7 cellular contexts compared by ENCODE assay signal in genomic region chr11:79535606-79536005, GRCh38.
"Had no signal": no experiment of that assay in that cellular context is flagged by ENCODE, and none has a peak within 500 bp of the region (broad histone marks: within the 10 kb centered on the region; RNA-seq: fewer than 3 reads in every experiment).

No MANE protein-coding gene starts in this region.

- FAIRE-seq: HepG2, HTR-8/SVneo had no signal

- H3K9ac ChIP-seq: KMS-11 had no signal

- ATAC-seq: HepG2 had no signal

- H3K27ac ChIP-seq: HL-60, KMS-11 had no signal

- DNase-seq: IMR-90, KBM-7, KG1 had no signal

- H3K4me2 ChIP-seq: KMS-11 had no signal
